Comparison of ENCODE assay signal across 9 cellular contexts in genomic region chr4:189941005-189941450, GRCh38. TPM values are rescaled to one million over a fixed set of nuclear protein-coding genes. Genes with fewer than 3 reads are reported as not detected.
A peak's percentile ranks its signal among the peaks of the same experiment; 100 is the strongest.
DNase-seq lines count a peak whose midpoint lies in the region; ATAC-seq, FAIRE-seq and TF ChIP-seq lines count a peak whose summit lies in the region.
"Had no signal": no experiment of that assay in that cellular context is flagged by ENCODE, and none has a peak within 500 bp of the region (broad histone marks: within the 10 kb centered on the region; RNA-seq: fewer than 3 reads in every experiment).

No MANE protein-coding gene starts in this region.

- no peaks in the 10 kb centered on the region for H3K9me1 ChIP-seq in endothelial cell of umbilical vein (replicated peaks; ENCODE audit: control insufficient read depth, extremely low read depth, insufficient read depth, low read length)

- H3K27ac Mint-ChIP-seq in osteocyte (ENCODE audit: unreplicated experiment): peak overlapping the region; percentile 95

- FAIRE-seq in endothelial cell of umbilical vein (lab: Jason Lieb, UNC): no peak

- peaks cover 6% of the 10 kb centered on the region for H3K9me3 Mint-ChIP-seq in osteocyte (ENCODE audit: unreplicated experiment)

- H3K36me3 ChIP-seq in GM06990 (ENCODE audit: control insufficient read depth, insufficient read depth, low read length) (no peaks in the 10 kb centered on the region), endothelial cell of umbilical vein (ENCODE audit: control insufficient read depth in 2 of 2, extremely low read depth in 1 of 2, insufficient read depth in 2 of 2, low read length in 2 of 2) (no peaks in the 10 kb centered on the region)

- BruUV-seq in endothelial cell of umbilical vein (replicated peaks; lab: Mats Ljungman, UMichigan): TSS peak; percentile 62

- no peaks in the 10 kb centered on the region for H3K27me3 Mint-ChIP-seq in osteocyte (ENCODE audit: unreplicated experiment)

- H3K4me3 ChIP-seq in GM06990 (replicated peaks; ENCODE audit: low read depth, low read length): peak overlapping the region; percentile 89
- H3K4me3 ChIP-seq in NB4 (ENCODE audit: low read depth, low read length): peak overlapping the region; percentile 91
- peak overlapping the region; percentile 91 to 98 (median 96) for H3K4me3 ChIP-seq in endothelial cell of umbilical vein (replicated peaks in 1 of 3; ENCODE audit: insufficient read depth in 1 of 3, low read depth in 1 of 3, low read length in 3 of 3)

- H3K4me1 ChIP-seq in endothelial cell of umbilical vein (ENCODE audit: control insufficient read depth, extremely low read depth, insufficient read depth, low read length): peaks cover 9% of the 10 kb centered on the region

- CTCF ChIA-PET in endothelial cell of umbilical vein (lab: Charles Lee): interaction anchor here (1.0 kb wide), 1 partner anchor 37 kb away, joined by 4 read pairs; no protein-coding TSS in a partner anchor

- no peaks in the 10 kb centered on the region for H4K20me1 ChIP-seq in endothelial cell of umbilical vein (replicated peaks; ENCODE audit: control insufficient read depth, extremely low read depth, insufficient read depth, low read length)

- intact Hi-C loops in endothelial cell of umbilical vein (cut with micrococcal nuclease): no loop called here

- H3K27me3 ChIP-seq in GM06990 (replicated peaks; ENCODE audit: control insufficient read depth, insufficient read depth, low read length) (no peaks in the 10 kb centered on the region), endothelial cell of umbilical vein (ENCODE audit: control insufficient read depth in 2 of 2, insufficient read depth in 2 of 2, low read length in 2 of 2) (no peaks in the 10 kb centered on the region)

- TF ChIP-seq POLR2A in NB4 (IDR thresholded peaks at IDR 0.05; ENCODE audit: extremely low read depth, insufficient read length) (no peak), endothelial cell of umbilical vein (IDR thresholded peaks at IDR 0.05; ENCODE audit: low read depth, low read length) (no peak)

- DNase-seq in GM06990 (ENCODE audit: extremely low read depth, insufficient read length): no peak
- no peak for DNase-seq in NB4 (ENCODE audit: low read depth)
- no peak for DNase-seq in endothelial cell of umbilical vein (ENCODE audit: low read depth, low spot score)
- no peak for DNase-seq in osteocyte (ENCODE audit: extremely low spot score, unreplicated experiment)
- DNase-seq in NOMO-1 treated with dmso at 0.1 percent for 144 hours (lab: John Stamatoyannopoulos, UW; ENCODE audit: unreplicated experiment): no peak
- no peak for DNase-seq in AG08396 (ENCODE audit: low spot score)
- no peak for DNase-seq in COR-L47 (lab: John Stamatoyannopoulos, UW)
- DNase-seq: KG1 had no signal

- peak overlapping the region; percentile 50 for H3K27ac ChIP-seq in endothelial cell of umbilical vein (ENCODE audit: insufficient read depth, low read depth, low read length)

- POLR2A ChIA-PET in endothelial cell of umbilical vein (lab: Charles Lee): no interaction called here

- peak overlapping the region; percentile 97 for H2AFZ ChIP-seq in endothelial cell of umbilical vein (ENCODE audit: low read depth, low read length)

- H3K4me3 Mint-ChIP-seq in osteocyte (ENCODE audit: unreplicated experiment): peak overlapping the region; percentile 93

- TF ChIP-seq CTCF in GM06990 (IDR thresholded peaks at IDR 0.05; ENCODE audit: insufficient read depth, low read length, poor library complexity, severe bottlenecking): no peak
- no peak for TF ChIP-seq CTCF in NB4 (IDR thresholded peaks at IDR 0.05; ENCODE audit: low read depth, low read length)
- TF ChIP-seq CTCF in endothelial cell of umbilical vein (IDR thresholded peaks at IDR 0.05; ENCODE audit: extremely low read depth in 1 of 2, insufficient read depth in 1 of 2, low read depth in 1 of 2, low read length in 2 of 2): no peak
- TF ChIP-seq CTCF in osteocyte (IDR thresholded peaks at IDR 0.05): no peak

- H3K4me2 ChIP-seq in endothelial cell of umbilical vein (ENCODE audit: insufficient read depth, low read length): peak overlapping the region; percentile 89

- H3K36me3 Mint-ChIP-seq in osteocyte (ENCODE audit: unreplicated experiment): peaks cover 23% of the 10 kb centered on the region

- dilution Hi-C loops in endothelial cell of umbilical vein (cut with MboI; ENCODE audit: extremely low pct_ligation_motif_present, low sequenced_read_pairs): no loop called here

- ATAC-seq in HG03571 (IDR thresholded peaks at IDR 0.05; ENCODE audit: unreplicated experiment): no peak

- H3K9ac ChIP-seq in endothelial cell of umbilical vein (replicated peaks; ENCODE audit: extremely low read depth, insufficient read depth, low read length): peak overlapping the region; percentile 88

- H3K79me2 ChIP-seq in endothelial cell of umbilical vein (ENCODE audit: control insufficient read depth, insufficient read depth, low read length): peaks cover 25% of the 10 kb centered on the region

- H3K9me3 ChIP-seq in endothelial cell of umbilical vein (replicated peaks; ENCODE audit: control insufficient read depth, insufficient read depth, low read length): no peaks in the 10 kb centered on the region

- peaks cover 28% of the 10 kb centered on the region for H3K4me1 Mint-ChIP-seq in osteocyte (ENCODE audit: unreplicated experiment)

TF ChIP-seq in endothelial cell of umbilical vein, 7 proteins besides CTCF, POLR2A, EP300 and RAD21:
- TF ChIP-seq EZH2 (IDR thresholded peaks at IDR 0.05; ENCODE audit: borderline replicate concordance, low read depth, low read length, severe bottlenecking) (no peak), GATA2 (IDR thresholded peaks at IDR 0.05; ENCODE audit: insufficient read depth, insufficient read length, low read depth, low read length) (no peak), JUN (IDR thresholded peaks at IDR 0.05; ENCODE audit: borderline replicate concordance, insufficient read depth, insufficient read length, low read depth) (no peak), POLR2AphosphoS5 (IDR thresholded peaks at IDR 0.05; ENCODE audit: insufficient read depth, low read depth, low read length) (no peak), MYC (IDR thresholded peaks at IDR 0.05; ENCODE audit: low read depth, low read length) (no peak), MAX (IDR thresholded peaks at IDR 0.05; ENCODE audit: insufficient read depth, insufficient read length) (no peak), FOS (IDR thresholded peaks at IDR 0.05; ENCODE audit: borderline replicate concordance, insufficient read depth, low read length) (no peak)
TF ChIP-seq in endothelial cell of umbilical vein: peak in this region for 0.

RNA-seq across cellular contexts. Expression of gene FRG1, which starts 0.4 kb away (rescaled TPM):
- total RNA-seq in endothelial cell of umbilical vein: 36.1 and 40.3 TPM in 2 replicates
- polyA plus RNA-seq in endothelial cell of umbilical vein: 5.1 and 7.5 TPM in 2 replicates
- 16.6 and 18.1 TPM in 2 replicates for polyA plus RNA-seq in endothelial cell of umbilical vein (2011; cell fraction: cytosol; rRNA removed)
- polyA plus RNA-seq in endothelial cell of umbilical vein (2011; cell fraction: nucleus; rRNA removed): 13.0 and 21.0 TPM in 2 replicates
- 33.3 and 43.5 TPM in 2 replicates for polyA plus RNA-seq in endothelial cell of umbilical vein (2012)
- polyA minus RNA-seq in endothelial cell of umbilical vein: 3.8 and 4.1 TPM in 2 replicates
- 7.7 TPM for polyA minus RNA-seq in endothelial cell of umbilical vein (2011; cell fraction: cytosol; rRNA and poly(A)+ RNA removed)
- 5.4 and 6.2 TPM in 2 replicates for polyA minus RNA-seq in endothelial cell of umbilical vein (2011; cell fraction: nucleus; rRNA and poly(A)+ RNA removed)
- total RNA-seq in osteocyte: 34.5 and 37.1 TPM in 2 replicates
